In the genomic region with DNA sequence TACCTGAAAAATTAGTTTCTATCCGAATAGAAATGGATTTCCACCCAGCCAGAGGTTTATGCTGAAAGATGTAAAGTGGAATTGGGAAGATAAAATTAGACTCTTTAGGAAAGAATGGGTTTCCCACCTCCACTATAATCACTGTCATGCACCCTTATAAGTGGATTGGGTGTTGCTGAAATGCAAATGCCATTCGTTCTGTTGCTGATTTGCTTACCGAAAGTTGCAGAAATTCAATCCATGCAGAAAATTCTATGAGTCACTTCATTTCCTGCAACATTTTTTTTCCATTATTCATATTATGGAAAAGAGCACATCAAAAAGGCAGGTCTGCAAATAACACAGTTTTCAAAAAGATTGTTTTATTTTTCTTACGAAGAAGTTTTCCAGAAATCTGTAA, we compare ENCODE assay signal across 10 cellular contexts.
DNase-seq lines count a peak whose midpoint lies in the region; ATAC-seq and TF ChIP-seq lines count a peak whose summit lies in the region.
"Had no signal": no experiment of that assay in that cellular context is flagged by ENCODE, and none has a peak within 500 bp of the region (broad histone marks: within the 10 kb centered on the region; RNA-seq: fewer than 3 reads in every experiment).

No MANE protein-coding gene starts in this region.

- H3K36me3 ChIP-seq in skeletal muscle tissue (ENCODE audit: control insufficient read depth in 3 of 3, insufficient read depth in 3 of 3, low read length in 3 of 3): no peaks in the 10 kb centered on the region

- TF ChIP-seq CTCF in RWPE1 (conservative IDR thresholded peaks at IDR 0.05; ENCODE audit: low read depth): no peak
- no peak for TF ChIP-seq CTCF in epithelial cell of esophagus (IDR thresholded peaks at IDR 0.05; ENCODE audit: insufficient read depth, low read depth, low read length, missing control alignments)

- H3K4me1 ChIP-seq in skeletal muscle tissue (ENCODE audit: control insufficient read depth in 3 of 3, insufficient read depth in 3 of 3, low read length in 3 of 3): peaks cover 13 to 23% (median 20%) of the 10 kb centered on the region in 3 donors

- no peaks in the 10 kb centered on the region for H3K9me3 ChIP-seq in skeletal muscle tissue (ENCODE audit: control insufficient read depth in 3 of 3, low read length in 3 of 3)

- H3K4me3 ChIP-seq in epithelial cell of esophagus (ENCODE audit: low read length) (no peak overlapping the region), skeletal muscle tissue (ENCODE audit: low read length in 3 of 3) (no peak overlapping the region)

- CTCF ChIA-PET in RWPE1 (lab: Yijun Ruan, JAX): no interaction called here

- POLR2A ChIA-PET in RWPE1 (lab: Yijun Ruan, JAX; ENCODE audit: low non-redundant PET): no interaction called here

- no peaks in the 10 kb centered on the region for H3K27me3 ChIP-seq in skeletal muscle tissue (ENCODE audit: control insufficient read depth in 3 of 3, insufficient read depth in 3 of 3, low read length in 3 of 3)

- H3K9ac ChIP-seq in skeletal muscle tissue (ENCODE audit: low read depth in 1 of 3, low read length in 3 of 3): no peak overlapping the region

- H3K27ac ChIP-seq in RWPE1: no peak overlapping the region
- peak overlapping the region; percentile 48 for H3K27ac ChIP-seq in skeletal muscle tissue (ENCODE audit: low read depth, low read length)

- ATAC-seq in HG03159 (IDR thresholded peaks at IDR 0.05; ENCODE audit: unreplicated experiment): no peak

- DNase-seq in GM03348 (ENCODE audit: low spot score) (peak; percentile 60), RWPE1 (ENCODE audit: low spot score) (peak; percentile 73), epithelial cell of esophagus (ENCODE audit: low read depth) (peak; percentile 68), NCI-H2029 (lab: John Stamatoyannopoulos, UW) (no peak), T1000 (lab: John Stamatoyannopoulos, UW) (no peak), AML-193 (lab: John Stamatoyannopoulos, UW) (no peak)
- DNase-seq: activated naive CD4-positive, alpha-beta T cell treated with Interleukin-2 at 50 U/mL for 16 hours; NCI-H774 had no signal

Comparison
In these comparisons a context has a peak if more than half of its experiments do, and no peak if none do; other contexts are left out.
1. DNase-seq: peak in GM03348 (single experiment), RWPE1 (single experiment) and epithelial cell of esophagus (single experiment); none in NCI-H2029 (single experiment), T1000 (single experiment) and AML-193 (0 of 2).